Comparison of ENCODE assay signal across 7 cellular contexts in the genomic region with DNA sequence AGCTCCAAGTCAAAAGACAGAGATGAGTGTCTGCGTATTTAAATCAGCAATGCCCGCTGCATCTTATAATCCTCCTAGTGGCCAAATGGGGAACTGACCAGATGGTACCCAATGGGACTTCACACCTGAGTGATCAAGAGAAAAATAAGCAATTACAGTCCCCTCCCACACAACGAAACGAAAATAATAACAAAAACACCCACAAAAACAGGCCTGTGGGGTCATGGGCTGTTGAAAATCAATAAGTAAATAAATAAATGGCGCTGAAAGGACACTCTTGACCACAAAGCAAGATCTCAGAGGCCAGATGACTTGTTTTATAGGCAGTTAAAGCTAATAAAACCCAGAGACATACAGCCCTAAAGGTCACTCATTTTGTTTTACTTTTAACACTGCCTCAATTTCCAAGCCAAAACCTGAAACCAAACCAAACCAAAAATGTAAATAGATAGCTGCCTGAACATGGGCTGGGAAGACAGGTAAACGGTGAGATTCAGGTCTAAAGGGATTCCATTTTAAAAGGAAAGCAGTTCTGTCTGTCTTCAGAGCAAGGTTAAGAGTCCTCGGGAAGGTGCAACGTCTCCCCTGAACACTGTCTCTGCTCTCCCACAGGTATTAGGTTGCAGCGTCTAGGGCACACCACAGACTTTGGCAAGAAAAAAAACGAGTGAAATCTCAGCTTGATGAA. TPM values are rescaled to one million over a fixed set of nuclear protein-coding genes. Genes with fewer than 3 reads are reported as not detected.
A peak's percentile ranks its signal among the peaks of the same experiment; 100 is the strongest.
DNase-seq lines count a peak whose midpoint lies in the region; ATAC-seq and TF ChIP-seq lines count a peak whose summit lies in the region.

No MANE protein-coding gene starts in this region.

- DNase-seq in NCI-H2171 (lab: John Stamatoyannopoulos, UW) (peak; percentile 75), activated B cell treated with CpG ODN at 0.5 μM for 24 hours (peak; percentile 26), islet precursor cell (peak; percentile 66)
- peak; percentile 65 to 81 for DNase-seq in central memory CD8-positive, alpha-beta T cell (ENCODE audit: low spot score in 2 of 2)
- peak; percentile 52 for DNase-seq in stimulated activated CD4-positive, alpha-beta T cell treated with anti-CD3 and anti-CD28 coated beads, Interleukin-12 subunit alpha, Interleukin-12 subunit beta, amount 100 ng/mL, for 4 hours

- H3K27ac Mint-ChIP-seq in activated B cell treated with CpG ODN at 0.5 μM for 24 hours = peak overlapping the region; percentile 93
- H3K27ac Mint-ChIP-seq in central memory CD8-positive, alpha-beta T cell (ENCODE audit: low read depth) = peak overlapping the region; percentile 89

- H3K4me1 Mint-ChIP-seq in activated B cell treated with CpG ODN at 0.5 μM for 24 hours = peaks cover 55% of the 10 kb centered on the region
- H3K4me1 Mint-ChIP-seq in central memory CD8-positive, alpha-beta T cell = peaks cover 57% of the 10 kb centered on the region

- CTCF ChIA-PET in activated B cell treated with CpG ODN at 0.5 μM for 24 hours (lab: Charles Lee) = interaction anchor here (0.7 to 3.2 kb wide), 24 partner anchors 9 to 318 kb away, joined by 3 to 20 read pairs (median 4); a partner anchor contains a TSS

- peak; percentile 72 for TF ChIP-seq CTCF in GM12875 (IDR thresholded peaks at IDR 0.05; ENCODE audit: borderline replicate concordance, insufficient read depth, low read depth, low read length)
- peak; percentile 56 for TF ChIP-seq CTCF in activated B cell treated with CpG ODN at 0.5 μM for 24 hours (IDR thresholded peaks at IDR 0.05)

- POLR2A ChIA-PET in activated B cell treated with CpG ODN at 0.5 μM for 24 hours (lab: Charles Lee) = interaction anchor here (0.5 to 5.8 kb wide), 26 partner anchors 11 to 399 kb away, joined by 3 to 144 read pairs (median 4); a partner anchor contains a TSS

- peak overlapping the region; percentile 86 for H3K4me3 Mint-ChIP-seq in activated B cell treated with CpG ODN at 0.5 μM for 24 hours
- H3K4me3 Mint-ChIP-seq in central memory CD8-positive, alpha-beta T cell = peak overlapping the region; percentile 86

- no peaks in the 10 kb centered on the region for H3K9me3 Mint-ChIP-seq in activated B cell treated with CpG ODN at 0.5 μM for 24 hours
- H3K9me3 Mint-ChIP-seq in central memory CD8-positive, alpha-beta T cell = no peaks in the 10 kb centered on the region

- H3K27me3 Mint-ChIP-seq in activated B cell treated with CpG ODN at 0.5 μM for 24 hours = no peaks in the 10 kb centered on the region
- H3K27me3 Mint-ChIP-seq in central memory CD8-positive, alpha-beta T cell = no peaks in the 10 kb centered on the region

- peaks cover 28% of the 10 kb centered on the region for H3K36me3 Mint-ChIP-seq in activated B cell treated with CpG ODN at 0.5 μM for 24 hours (ENCODE audit: low read depth)
- peaks cover 25% of the 10 kb centered on the region for H3K36me3 Mint-ChIP-seq in central memory CD8-positive, alpha-beta T cell (ENCODE audit: insufficient read depth)

- intact Hi-C loops in activated B cell treated with CpG ODN at 0.5 μM for 24 hours (cut with micrococcal nuclease) = loop anchor here (1.0 to 5.0 kb wide), 8 partner anchors 18 to 318 kb away; a partner anchor contains a TSS

- peak overlapping the region; percentile 63 for H3K4me3 ChIP-seq in GM12875 (ENCODE audit: low read depth, low read length)

- ATAC-seq in HG02852 (IDR thresholded peaks at IDR 0.05; ENCODE audit: unreplicated experiment) = peak; percentile 36
- peak; percentile 61 for ATAC-seq in activated B cell treated with CpG ODN at 0.5 μM for 24 hours (ENCODE audit: low read depth)
- peak; percentile 43 for ATAC-seq in central memory CD8-positive, alpha-beta T cell (replicated peaks; ENCODE audit: extremely low read depth, poor library complexity, severe bottlenecking)

RNA-seq across cellular contexts. Expression of a gene that starts 1.3 kb away (rescaled TPM):
- 10.6 and 13.6 TPM in 2 replicates for total RNA-seq in activated B cell treated with CpG ODN at 0.5 μM for 24 hours

RNA-seq across cellular contexts. Expression of a gene that starts 12.7 kb away (rescaled TPM):
- 199 and 206 TPM in 2 replicates for total RNA-seq in activated B cell treated with CpG ODN at 0.5 μM for 24 hours

RNA-seq across cellular contexts. Expression of a gene that starts 36.9 kb away (rescaled TPM):
- 24.9 and 28.3 TPM in 2 replicates for total RNA-seq in activated B cell treated with CpG ODN at 0.5 μM for 24 hours

Comparison
In these comparisons a context has a peak if more than half of its experiments do, and no peak if none do; other contexts are left out.
1. Peak in every context shown above with its lines: DNase-seq, ATAC-seq and H3K4me3 ChIP-seq.